Comparison of ENCODE assay signal across 1 cellular context in genomic region chr1:206556047-206556747, GRCh38.
TF ChIP-seq lines count a peak whose summit lies in the region.

No MANE protein-coding gene starts in this region.

TF ChIP-seq in liver, 16 proteins besides CTCF, POLR2A, EP300 and RAD21 (continued from another document):
- no peak for TF ChIP-seq ZBTB33 (IDR thresholded peaks at IDR 0.05)
